1 cellular context compared by ENCODE assay signal in the genomic region with DNA sequence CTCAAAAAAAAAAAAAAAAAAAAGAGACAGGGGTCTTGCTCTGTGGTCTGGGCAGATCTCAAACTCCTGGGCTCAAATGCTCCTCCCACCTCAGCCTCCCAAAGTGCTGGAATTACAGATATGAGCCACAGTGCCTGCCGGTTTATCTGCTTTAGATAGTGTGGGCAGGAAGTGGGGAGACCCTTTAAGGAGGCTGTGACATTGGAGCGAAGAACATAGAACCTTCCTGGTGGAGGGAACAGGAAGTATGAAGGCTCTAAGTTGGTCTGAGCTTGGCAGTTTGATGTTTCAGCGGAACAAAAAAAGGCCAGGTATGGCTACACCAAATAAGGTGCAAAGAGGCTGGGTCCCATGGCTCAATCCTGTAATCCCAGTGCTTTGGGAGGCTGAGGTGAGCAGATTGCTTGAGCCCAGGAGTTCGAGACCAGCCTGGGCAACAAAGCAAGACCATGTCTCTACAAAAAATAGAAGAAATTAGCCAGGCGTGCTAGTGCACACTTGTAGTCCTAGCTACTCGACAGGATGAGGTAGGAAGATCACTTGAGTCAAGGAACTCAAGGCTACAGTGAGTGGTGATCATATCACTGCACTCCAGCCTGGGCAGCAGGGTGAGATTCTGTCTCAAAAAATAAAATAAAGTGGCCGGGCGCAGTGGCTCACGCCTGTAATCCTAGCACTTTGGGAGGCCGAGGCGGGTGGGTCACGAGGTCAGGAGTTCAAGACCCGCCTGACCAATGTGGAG.
TF ChIP-seq lines count a peak whose summit lies in the region.

No MANE protein-coding gene starts in this region.

TF ChIP-seq in H1, 55 proteins besides CTCF, POLR2A, EP300 and RAD21:
- TF ChIP-seq SP4 (IDR thresholded peaks at IDR 0.05; ENCODE audit: low read length) (no peak), TCF12 (IDR thresholded peaks at IDR 0.05; ENCODE audit: low read depth, low read length) (no peak), MAFK (IDR thresholded peaks at IDR 0.05; ENCODE audit: low read depth, low read length) (no peak), TAF7 (optimal IDR thresholded peaks at IDR 0.05; ENCODE audit: borderline replicate concordance, low read depth, low read length) (no peak)
